1 cellular context compared by ENCODE assay signal in the genomic region with DNA sequence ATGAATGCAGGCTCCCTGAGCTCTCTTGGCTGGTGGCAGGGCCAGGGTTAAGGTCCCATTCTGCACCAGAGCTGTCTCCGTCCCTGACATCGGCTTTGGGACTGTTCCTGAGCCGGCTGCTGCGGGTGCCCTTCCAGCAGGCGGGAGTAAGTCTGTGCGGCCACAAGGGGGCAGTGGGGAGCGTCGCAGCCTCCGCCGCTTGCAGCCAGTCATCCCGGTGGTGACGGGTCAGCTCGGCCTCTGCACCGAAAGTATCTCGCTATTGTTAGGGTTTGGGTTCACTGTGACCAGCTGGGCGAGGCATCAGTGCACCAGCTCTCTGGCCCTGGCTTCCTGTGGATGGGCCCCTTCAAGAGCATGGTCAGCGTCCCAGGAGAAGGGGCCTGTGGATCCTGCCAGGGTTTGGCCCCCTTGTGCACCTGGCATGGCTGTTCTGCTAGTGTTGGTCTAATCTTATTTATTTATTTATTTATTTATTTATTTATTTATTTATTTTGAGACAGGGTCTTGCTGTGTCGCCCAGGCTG.
TF ChIP-seq lines count a peak whose summit lies in the region.

No MANE protein-coding gene starts in this region.

TF ChIP-seq in H1, 55 proteins besides CTCF, POLR2A, EP300 and RAD21:
- peak; percentile 71 for TF ChIP-seq CREB1 (IDR thresholded peaks at IDR 0.05)
- no peak for TF ChIP-seq ZNF274 (IDR thresholded peaks at IDR 0.05; ENCODE audit: borderline replicate concordance, extremely low read depth, low read length)
- TF ChIP-seq CBX5 (IDR thresholded peaks at IDR 0.05; ENCODE audit: low read depth, low read length) = no peak
- no peak for TF ChIP-seq NRF1 (IDR thresholded peaks at IDR 0.05; ENCODE audit: low read depth, low read length)
- TF ChIP-seq BCL11A (IDR thresholded peaks at IDR 0.05; ENCODE audit: low read depth in 2 of 2, low read length in 2 of 2) = no peak
- no peak for TF ChIP-seq SRF (IDR thresholded peaks at IDR 0.05; ENCODE audit: low read depth, low read length)
- peak; percentile 64; the same call in 1 of the 2 replicates for TF ChIP-seq GABPA (IDR thresholded peaks at IDR 0.05; ENCODE audit: borderline replicate concordance, insufficient read depth, low read length)
- TF ChIP-seq SIRT6 (IDR thresholded peaks at IDR 0.05; ENCODE audit: low read length) = no peak
- 0 out of 2 replicates have a peak, but pooled peaks have one; percentile 6 for TF ChIP-seq MAFK (IDR thresholded peaks at IDR 0.05; ENCODE audit: low read depth, low read length)
- TF ChIP-seq RXRA (IDR thresholded peaks at IDR 0.05; ENCODE audit: insufficient read depth, low read depth, low read length) = no peak
- 0 out of 2 replicates have a peak, but pooled peaks have one; percentile 17 for TF ChIP-seq SP1 (IDR thresholded peaks at IDR 0.05; ENCODE audit: low read depth, low read length)
- TF ChIP-seq POLR2AphosphoS5 (IDR thresholded peaks at IDR 0.05; ENCODE audit: low read depth, low read length) = no peak
- no peak for TF ChIP-seq CTBP2 (IDR thresholded peaks at IDR 0.05; ENCODE audit: borderline replicate concordance, insufficient read depth, insufficient read length, low read length)
- TF ChIP-seq JUND (IDR thresholded peaks at IDR 0.05; ENCODE audit: low read length) = peak; percentile 57; the same call in 1 of the 2 replicates
- TF ChIP-seq YY1 (IDR thresholded peaks at IDR 0.05; ENCODE audit: low read depth, low read length) = 0 out of 2 replicates have a peak, but pooled peaks have one; percentile 46
- peak in 1 of 2 experiments; percentile 73; a peak in 2 of 4 replicates for TF ChIP-seq SIN3A (conservative IDR thresholded peaks at IDR 0.05 in 1 of 2, IDR thresholded peaks at IDR 0.05 in 1 of 2; ENCODE audit: low read depth in 1 of 2, low read length in 2 of 2)
- TF ChIP-seq KDM5A (IDR thresholded peaks at IDR 0.05; ENCODE audit: low read length) = no peak
- no peak for TF ChIP-seq SUZ12 (IDR thresholded peaks at IDR 0.05; ENCODE audit: low read length)
- TF ChIP-seq TBP (IDR thresholded peaks at IDR 0.05; ENCODE audit: low read depth, low read length) = peak; percentile 36; the same call in 1 of the 2 replicates
- peak; percentile 49; the same call in 1 of the 2 replicates for TF ChIP-seq TAF1 (IDR thresholded peaks at IDR 0.05; ENCODE audit: low read depth, low read length)
TF ChIP-seq in H1: peak in this region for 9.
